ENCODE assay signal across 8 cellular contexts in the genomic region with DNA sequence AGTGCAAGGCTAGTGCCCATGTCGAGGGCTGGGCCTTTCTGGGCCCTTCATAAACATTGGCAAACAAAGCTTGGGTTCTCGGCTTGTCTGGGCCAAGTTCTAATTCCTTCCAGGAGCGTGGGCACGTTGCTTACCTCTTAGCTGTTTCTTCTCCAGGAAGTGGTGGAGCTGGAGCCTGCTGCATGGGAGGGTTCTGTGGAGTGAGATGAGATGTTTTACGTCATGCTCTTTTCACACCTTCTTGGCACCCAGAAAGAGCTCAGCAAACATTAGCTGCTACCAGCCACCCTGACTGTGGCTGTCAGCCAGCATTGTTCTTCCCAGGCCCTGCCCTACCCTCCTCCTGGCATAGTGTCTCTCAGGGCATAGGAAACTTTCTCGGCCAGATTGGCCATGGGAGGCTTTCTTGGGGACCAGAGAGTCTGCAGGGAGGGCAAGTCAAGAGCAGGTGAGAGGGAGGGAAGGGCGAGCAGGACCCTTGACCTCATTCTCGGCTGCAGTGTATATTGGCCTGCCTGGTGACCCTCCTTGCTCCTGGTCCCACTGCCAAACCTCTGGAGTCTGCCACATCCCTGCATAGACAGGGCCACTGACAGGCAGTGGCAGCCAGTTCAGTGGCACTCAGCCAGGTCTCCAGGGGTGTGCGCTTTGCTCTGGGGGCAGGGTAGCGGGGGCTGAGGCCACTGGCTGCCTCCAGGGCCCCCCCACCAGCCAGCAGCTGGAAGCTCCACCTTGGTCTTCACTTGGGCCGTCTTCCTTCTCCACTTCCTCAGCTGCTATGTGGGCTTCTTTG.
A peak's percentile ranks its signal among the peaks of the same experiment; 100 is the strongest.
DNase-seq lines count a peak whose midpoint lies in the region; ATAC-seq, FAIRE-seq and TF ChIP-seq lines count a peak whose summit lies in the region.
"Had no signal": no experiment of that assay in that cellular context is flagged by ENCODE, and none has a peak within 500 bp of the region (broad histone marks: within the 10 kb centered on the region; RNA-seq: fewer than 3 reads in every experiment).

No MANE protein-coding gene starts in this region.

- DNase-seq in WTC11 (ENCODE audit: low spot score) (no peak), glutamatergic neuron (no peak), small intestine (peak; percentile 73), BE2C (no peak), UCSD-AML1 (lab: John Stamatoyannopoulos, UW; ENCODE audit: unreplicated experiment) (no peak)
- DNase-seq: NCI-H2081 treated with DMSO at 0.1 percent for 48 hours had no signal

- H2AFZ ChIP-seq in KMS-11 (ENCODE audit: low read depth), result no peak overlapping the region

- no peaks in the 10 kb centered on the region; the same call in 1 of the 2 replicates for H3K79me2 ChIP-seq in KMS-11 (ENCODE audit: insufficient read depth, low read depth)

- H3K9ac ChIP-seq in KMS-11, result no peak overlapping the region

- TF ChIP-seq CTCF in KMS-11 (conservative IDR thresholded peaks at IDR 0.05; ENCODE audit: low read depth, low read length), result no peak
- TF ChIP-seq CTCF in WTC11 (IDR thresholded peaks at IDR 0.05), result no peak
- TF ChIP-seq CTCF in glutamatergic neuron (IDR thresholded peaks at IDR 0.05; ENCODE audit: partially characterized antibody, unreplicated experiment), result no peak
- TF ChIP-seq CTCF in BE2C (IDR thresholded peaks at IDR 0.05; ENCODE audit: low read depth, low read length), result no peak

- no peaks in the 10 kb centered on the region for H3K9me3 Mint-ChIP-seq in WTC11
- peaks cover 17% of the 10 kb centered on the region for H3K9me3 Mint-ChIP-seq in glutamatergic neuron (ENCODE audit: unreplicated experiment)

- WGBS in small intestine, 3 donors, result 25 to 60% (median 47%) methylated on average over 11 of the region's 11 CpGs

- no peaks in the 10 kb centered on the region; the same call in 1 of the 2 replicates for H3K4me1 Mint-ChIP-seq in WTC11
- H3K4me1 Mint-ChIP-seq in glutamatergic neuron (ENCODE audit: low read depth, unreplicated experiment), result peaks cover 2% of the 10 kb centered on the region

- no peak overlapping the region for H3K4me3 Mint-ChIP-seq in WTC11
- no peak overlapping the region for H3K4me3 Mint-ChIP-seq in glutamatergic neuron (ENCODE audit: unreplicated experiment)

- no peaks in the 10 kb centered on the region for H3K27me3 ChIP-seq in KMS-11 (ENCODE audit: insufficient read depth, low read depth)
- H3K27me3 ChIP-seq in small intestine (ENCODE audit: control insufficient read depth in 2 of 2, insufficient read depth in 2 of 2, low read length in 2 of 2), result no peaks in the 10 kb centered on the region
- H3K27me3 ChIP-seq in BE2C, result no peaks in the 10 kb centered on the region

- CTCF ChIA-PET in WTC11 (lab: Charles Lee), result interaction anchor here (0.8 to 1.8 kb wide), 5 partner anchors 9 to 122 kb away, joined by 3 to 6 read pairs (median 4); no protein-coding TSS in a partner anchor

- no peaks in the 10 kb centered on the region for H3K27me3 Mint-ChIP-seq in WTC11 (ENCODE audit: low read depth)
- peaks cover 14% of the 10 kb centered on the region for H3K27me3 Mint-ChIP-seq in glutamatergic neuron (ENCODE audit: unreplicated experiment)

- POLR2A ChIA-PET in WTC11 (lab: Charles Lee), result no interaction called here

- H3K36me3 Mint-ChIP-seq in WTC11, result peaks cover 25% of the 10 kb centered on the region
- H3K36me3 Mint-ChIP-seq in glutamatergic neuron (ENCODE audit: unreplicated experiment), result peaks cover 3% of the 10 kb centered on the region

- H3K27ac Mint-ChIP-seq in WTC11, result peak overlapping the region; percentile 78
- peak overlapping the region; percentile 64 for H3K27ac Mint-ChIP-seq in glutamatergic neuron (ENCODE audit: unreplicated experiment)

- ATAC-seq in WTC11 (no peak), GM18868 (IDR thresholded peaks at IDR 0.05; ENCODE audit: unreplicated experiment) (no peak)

- H3K36me3 ChIP-seq in KMS-11 (ENCODE audit: insufficient read depth) (no peaks in the 10 kb centered on the region), small intestine (ENCODE audit: control insufficient read depth in 2 of 2, insufficient read depth in 2 of 2, low read length in 2 of 2) (peaks cover 0 to 8% of the 10 kb centered on the region in 2 donors), BE2C (no peaks in the 10 kb centered on the region)

- FAIRE-seq in small intestine (lab: Jason Lieb, UNC), result no peak

- H3K9me3 ChIP-seq in small intestine (ENCODE audit: control insufficient read depth, low read depth) (no peaks in the 10 kb centered on the region), BE2C (no peaks in the 10 kb centered on the region)

- peak overlapping the region; percentile 85; the same call in 1 of the 2 replicates for H3K4me2 ChIP-seq in KMS-11

- H3K4me1 ChIP-seq in KMS-11 (ENCODE audit: low read depth, poor library complexity, severe bottlenecking) (peaks cover 57% of the 10 kb centered on the region), small intestine (ENCODE audit: control insufficient read depth in 2 of 2, insufficient read depth in 1 of 2, low read depth in 1 of 2, low read length in 1 of 2) (no peaks in the 10 kb centered on the region), BE2C (no peaks in the 10 kb centered on the region)

- H3K4me3 ChIP-seq in KMS-11 (IDR thresholded peaks at IDR 0.05; ENCODE audit: insufficient read depth, low read depth, low read length) (no peak overlapping the region), small intestine (ENCODE audit: low read depth in 1 of 2, low read length in 2 of 2) (no peak overlapping the region), BE2C (ENCODE audit: low read depth, low read length) (no peak overlapping the region)

- peak overlapping the region; percentile 98 for H3K27ac ChIP-seq in KMS-11
- peak overlapping the region in 1 of 2 donors; percentile 49 for H3K27ac ChIP-seq in small intestine (ENCODE audit: low read depth in 1 of 2, low read length in 1 of 2)

- H4K20me1 ChIP-seq in KMS-11 (ENCODE audit: insufficient read depth), result no peaks in the 10 kb centered on the region

TF ChIP-seq in WTC11, 78 proteins besides CTCF, POLR2A, EP300 and RAD21:
- no peak for TF ChIP-seq TCF7 (CRISPR knock-in tag; IDR thresholded peaks at IDR 0.05; ENCODE audit: low read depth)
- TF ChIP-seq AR (CRISPR knock-in tag; IDR thresholded peaks at IDR 0.05), result no peak
- TF ChIP-seq ZNF138 (CRISPR knock-in tag; conservative IDR thresholded peaks at IDR 0.05), result no peak
- no peak for TF ChIP-seq E2F5 (CRISPR knock-in tag; IDR thresholded peaks at IDR 0.05)
- no peak for TF ChIP-seq ZNF512 (CRISPR knock-in tag; IDR thresholded peaks at IDR 0.05; ENCODE audit: borderline replicate concordance)
- TF ChIP-seq NR3C1 (CRISPR knock-in tag; conservative IDR thresholded peaks at IDR 0.05; ENCODE audit: low read depth), result no peak
